In genomic region chr21:37429356-37429755, GRCh38 we compare ENCODE assay signal across 18 cellular contexts.
DNase-seq lines count a peak whose midpoint lies in the region; ATAC-seq and TF ChIP-seq lines count a peak whose summit lies in the region.
"Had no signal": no experiment of that assay in that cellular context is flagged by ENCODE, and none has a peak within 500 bp of the region (broad histone marks: within the 10 kb centered on the region; RNA-seq: fewer than 3 reads in every experiment).

No MANE protein-coding gene starts in this region.

- ATAC-seq in activated naive CD8-positive, alpha-beta T cell treated with anti-CD3 and anti-CD28 coated beads, Interleukin-2, amount 50 U/mL, for 24 hours = no peak
- no peak for ATAC-seq in HG03159 (IDR thresholded peaks at IDR 0.05; ENCODE audit: unreplicated experiment)

- no peaks in the 10 kb centered on the region for H3K4me1 ChIP-seq in neutrophil (ENCODE audit: control insufficient read depth in 1 of 2, insufficient read depth in 1 of 2, low read depth in 1 of 2, low read length in 1 of 2)

- H3K27ac Mint-ChIP-seq in activated naive CD8-positive, alpha-beta T cell treated with anti-CD3 and anti-CD28 coated beads, Interleukin-2, amount 50 U/mL, for 24 hours = peak overlapping the region; percentile 40

- no peak for TF ChIP-seq CTCF in neutrophil (IDR thresholded peaks at IDR 0.05)

- H3K27ac ChIP-seq in KOPT-K1 (ENCODE audit: low read depth, low read length, poor library complexity, severe bottlenecking) (peak overlapping the region; percentile 68), neutrophil (peak overlapping the region; percentile 23)
- H3K27ac ChIP-seq: adrenal gland, tibial nerve had no signal

- H3K36me3 ChIP-seq in KOPT-K1 (ENCODE audit: insufficient read depth, low read length) (peaks cover 35% of the 10 kb centered on the region), neutrophil (peaks cover 7% of the 10 kb centered on the region)
- H3K36me3 ChIP-seq: adrenal gland had no signal

- H3K4me3 ChIP-seq in neutrophil (ENCODE audit: low read depth in 1 of 2, low read length in 1 of 2) = no peak overlapping the region
- H3K4me3 ChIP-seq: adrenal gland, esophagus squamous epithelium, tibial nerve had no signal

- H3K9me3 ChIP-seq in KOPT-K1 (ENCODE audit: insufficient read depth, low read length, poor library complexity, severe bottlenecking) (no peaks in the 10 kb centered on the region), neutrophil (no peaks in the 10 kb centered on the region)
- H3K9me3 ChIP-seq: adrenal gland, esophagus squamous epithelium, tibial nerve had no signal

- peaks cover 27% of the 10 kb centered on the region for H3K36me3 Mint-ChIP-seq in activated naive CD8-positive, alpha-beta T cell treated with anti-CD3 and anti-CD28 coated beads, Interleukin-2, amount 50 U/mL, for 24 hours (ENCODE audit: low read depth)

- no peaks in the 10 kb centered on the region for H3K27me3 Mint-ChIP-seq in activated naive CD8-positive, alpha-beta T cell treated with anti-CD3 and anti-CD28 coated beads, Interleukin-2, amount 50 U/mL, for 24 hours

- peaks cover 64% of the 10 kb centered on the region for H3K4me1 Mint-ChIP-seq in activated naive CD8-positive, alpha-beta T cell treated with anti-CD3 and anti-CD28 coated beads, Interleukin-2, amount 50 U/mL, for 24 hours

- no peaks in the 10 kb centered on the region for H3K27me3 ChIP-seq in neutrophil
- H3K27me3 ChIP-seq: adrenal gland, esophagus squamous epithelium, tibial nerve had no signal

- DNase-seq in NCI-H82 (lab: John Stamatoyannopoulos, UW) (peak; percentile 16), NCI-H82 treated with DMSO at 0.1 percent for 48 hours (lab: John Stamatoyannopoulos, UW; ENCODE audit: unreplicated experiment) (no peak), COR-L47 (lab: John Stamatoyannopoulos, UW) (no peak), NCI-H1436 (lab: John Stamatoyannopoulos, UW) (no peak)
- no peak for DNase-seq in activated naive CD8-positive, alpha-beta T cell treated with anti-CD3 and anti-CD28 coated beads, Interleukin-2, amount 50 U/mL, for 24 hours
- DNase-seq: 8988T; activated CD4-positive, alpha-beta T cell treated with anti-CD3 and anti-CD28 coated beads, Interleukin-2, amount 50 U/mL, for 4 hours; activated T-cell treated with anti-CD3 and anti-CD28 coated beads, Interleukin-2, amount 50 U/mL, for 4 hours; adrenal gland; DND-41; esophagus squamous epithelium; NCI-H1105; NCI-H774 had no signal

- peaks cover 7% of the 10 kb centered on the region for H3K9me3 Mint-ChIP-seq in activated naive CD8-positive, alpha-beta T cell treated with anti-CD3 and anti-CD28 coated beads, Interleukin-2, amount 50 U/mL, for 24 hours
- H3K9me3 Mint-ChIP-seq: activated T-cell treated with anti-CD3 and anti-CD28 coated beads, Interleukin-2, amount 50 U/mL, for 4 hours; neural crest cell had no signal

- H3K4me3 Mint-ChIP-seq in activated naive CD8-positive, alpha-beta T cell treated with anti-CD3 and anti-CD28 coated beads, Interleukin-2, amount 50 U/mL, for 24 hours = no peak overlapping the region
- H3K4me3 Mint-ChIP-seq: activated T-cell treated with anti-CD3 and anti-CD28 coated beads, Interleukin-2, amount 50 U/mL, for 4 hours; neural crest cell had no signal
